Comparison of ENCODE assay signal across 1 cellular context in genomic region chr19:51799311-51799997, GRCh38.
A peak's percentile ranks its signal among the peaks of the same experiment; 100 is the strongest.
TF ChIP-seq lines count a peak whose summit lies in the region.

No MANE protein-coding gene starts in this region.

TF ChIP-seq in K562, 482 proteins besides CTCF, POLR2A, EP300 and RAD21 (continued from another document):
- peak in 1 of 2 experiments; percentile 56 for TF ChIP-seq AFF1 (IDR thresholded peaks at IDR 0.05; ENCODE audit: low read depth in 1 of 2, partially characterized antibody in 2 of 2)
- peak in 1 of 2 experiments; percentile 36 for TF ChIP-seq E2F6 (IDR thresholded peaks at IDR 0.05; ENCODE audit: borderline replicate concordance in 1 of 2, extremely low read depth in 1 of 2, insufficient read depth in 1 of 2, insufficient read length in 1 of 2, low read depth in 1 of 2, low read length in 1 of 2, poor library complexity in 1 of 2, severe bottlenecking in 1 of 2)
- no peak for TF ChIP-seq KAT2B (IDR thresholded peaks at IDR 0.05; ENCODE audit: low read depth, low read length)
- TF ChIP-seq ZNF79 (CRISPR knock-in tag; IDR thresholded peaks at IDR 0.05; ENCODE audit: low read depth): peak; percentile 60; the same call in 1 of the 2 replicates
- TF ChIP-seq KLF6 (CRISPR knock-in tag; IDR thresholded peaks at IDR 0.05; ENCODE audit: borderline replicate concordance): peak; percentile 53; the same call in 1 of the 2 replicates
- 0 out of 2 replicates have a peak, but pooled peaks have one; percentile 29 for TF ChIP-seq MBD2 (IDR thresholded peaks at IDR 0.05; ENCODE audit: borderline replicate concordance, low read depth)
- peak; percentile 35 for TF ChIP-seq MAFG (tag; conservative IDR thresholded peaks at IDR 0.05)
- TF ChIP-seq KDM1A (IDR thresholded peaks at IDR 0.05): no peak
- TF ChIP-seq FUS (optimal IDR thresholded peaks at IDR 0.05; ENCODE audit: low read depth, low read length): no peak
- TF ChIP-seq POLR2AphosphoS2 (IDR thresholded peaks at IDR 0.05; ENCODE audit: low read length): no peak
- peak; percentile 21; the same call in 1 of the 2 replicates for TF ChIP-seq ZNF174 (CRISPR knock-in tag; IDR thresholded peaks at IDR 0.05)
- TF ChIP-seq HNRNPUL1 (IDR thresholded peaks at IDR 0.05; ENCODE audit: low read length): no peak
- TF ChIP-seq HCFC1 (IDR thresholded peaks at IDR 0.05; ENCODE audit: low read depth, low read length): no peak
- TF ChIP-seq ZNF175 (CRISPR knock-in tag; IDR thresholded peaks at IDR 0.05; ENCODE audit: low read depth): peak; percentile 55
- peak; percentile 60; the same call in 1 of the 2 replicates for TF ChIP-seq MECOM (CRISPR knock-in tag; IDR thresholded peaks at IDR 0.05)
- TF ChIP-seq MNT (conservative IDR thresholded peaks at IDR 0.05): peak in 1 of 2 experiments; percentile 25; a peak in 1 of 4 replicates
- TF ChIP-seq ATF4 (CRISPR knock-in tag; IDR thresholded peaks at IDR 0.05): 0 out of 2 replicates have a peak, but pooled peaks have one; percentile 35
- peak; percentile 49; the same call in 1 of the 2 replicates for TF ChIP-seq GATAD2A (IDR thresholded peaks at IDR 0.05)
- peak; percentile 60; the same call in 1 of the 2 replicates for TF ChIP-seq JUNB (CRISPR knock-in tag; conservative IDR thresholded peaks at IDR 0.05)
- TF ChIP-seq PPARD (CRISPR knock-in tag; IDR thresholded peaks at IDR 0.05): no peak
- TF ChIP-seq EGR1 (conservative IDR thresholded peaks at IDR 0.05): no peak
- peak; percentile 18 for TF ChIP-seq BHLHE40 (IDR thresholded peaks at IDR 0.05; ENCODE audit: low read length)
- TF ChIP-seq ZNF41 (CRISPR knock-in tag; conservative IDR thresholded peaks at IDR 0.05): no peak
- peak in 1 of 2 experiments; percentile 60; a peak in 1 of 4 replicates for TF ChIP-seq TBL1XR1 (IDR thresholded peaks at IDR 0.05; ENCODE audit: low read length in 2 of 2)
- TF ChIP-seq ZKSCAN8 (CRISPR knock-in tag; IDR thresholded peaks at IDR 0.05): peak; percentile 61
- TF ChIP-seq ATF1 (CRISPR knock-in tag; IDR thresholded peaks at IDR 0.05): no peak
- TF ChIP-seq ATF1 (tag; IDR thresholded peaks at IDR 0.05): peak; percentile 16; the same call in 1 of the 2 replicates
- no peak for TF ChIP-seq FIP1L1 (IDR thresholded peaks at IDR 0.05; ENCODE audit: low read depth, low read length, poor library complexity, severe bottlenecking)
- TF ChIP-seq ZNF316 (IDR thresholded peaks at IDR 0.05): peak; percentile 41; the same call in 1 of the 2 replicates
- 0 out of 2 replicates have a peak, but pooled peaks have one; percentile 44 for TF ChIP-seq KAT7 (CRISPR knock-in tag; IDR thresholded peaks at IDR 0.05; ENCODE audit: borderline replicate concordance)
- TF ChIP-seq ID3 (CRISPR knock-in tag; IDR thresholded peaks at IDR 0.05): no peak
- TF ChIP-seq ID3 (tag; IDR thresholded peaks at IDR 0.05): 0 out of 2 replicates have a peak, but pooled peaks have one; percentile 48
- peak; percentile 52; the same call in 1 of the 2 replicates for TF ChIP-seq CREM (IDR thresholded peaks at IDR 0.05; ENCODE audit: low read depth)
- TF ChIP-seq KDM5B (IDR thresholded peaks at IDR 0.05; ENCODE audit: insufficient replicate concordance, low read depth, low read length): peak; percentile 40
- no peak for TF ChIP-seq ZNF133 (CRISPR knock-in tag; IDR thresholded peaks at IDR 0.05)
- 0 out of 2 replicates have a peak, but pooled peaks have one; percentile 7 for TF ChIP-seq ZBTB9 (CRISPR knock-in tag; IDR thresholded peaks at IDR 0.05)
- TF ChIP-seq ZNF592 (IDR thresholded peaks at IDR 0.05): peak; percentile 96
- peak; percentile 16 for TF ChIP-seq POLR2B (IDR thresholded peaks at IDR 0.05; ENCODE audit: low read depth, partially characterized antibody)
- TF ChIP-seq ATF7 (IDR thresholded peaks at IDR 0.05): peak; percentile 38; the same call in 1 of the 2 replicates
- TF ChIP-seq TBP (optimal IDR thresholded peaks at IDR 0.05; ENCODE audit: low read depth, low read length): peak; percentile 47
